In genomic region chr20:38987777-38988176, GRCh38 we compare ENCODE assay signal across 13 cellular contexts. TPM values are rescaled to one million over a fixed set of nuclear protein-coding genes. Genes with fewer than 3 reads are reported as not detected.
DNase-seq lines count a peak whose midpoint lies in the region; ATAC-seq, FAIRE-seq and TF ChIP-seq lines count a peak whose summit lies in the region.
"Had no signal": no experiment of that assay in that cellular context is flagged by ENCODE, and none has a peak within 500 bp of the region (broad histone marks: within the 10 kb centered on the region; RNA-seq: fewer than 3 reads in every experiment).

No MANE protein-coding gene starts in this region.

- DNase-seq in GM13976 (ENCODE audit: low spot score) (peak; percentile 58), GM23248 (no peak), pancreas (no peak)
- no peak for DNase-seq in activated CD8-positive, alpha-beta T cell treated with anti-CD3 and anti-CD28 coated beads for 36 hours
- DNase-seq in activated naive CD4-positive, alpha-beta T cell treated with anti-CD3 and anti-CD28 coated beads for 36 hours = no peak
- DNase-seq: Caco-2, erythroblast, left colon, MG63 had no signal

- H3F3A ChIP-seq in GM23248 (ENCODE audit: insufficient read depth) = peaks cover 16% of the 10 kb centered on the region

- POLR2A ChIA-PET in activated CD8-positive, alpha-beta T cell treated with anti-CD3 and anti-CD28 coated beads for 36 hours (lab: Charles Lee) = interaction anchor here (0.6 to 0.7 kb wide), 2 partner anchors 27 to 64 kb away, joined by 3 to 4 read pairs; no protein-coding TSS in a partner anchor

- in situ Hi-C loops in GM13976 (cut with MboI; ENCODE audit: low sequenced_read_pairs, unreplicated experiment) (no loop called here), GM23248 (cut with MboI) (no loop called here)

- no peaks in the 10 kb centered on the region for H3K9me3 ChIP-seq in GM23248 (ENCODE audit: low read depth)
- no peaks in the 10 kb centered on the region for H3K9me3 ChIP-seq in pancreas
- H3K9me3 ChIP-seq: Caco-2, MG63 had no signal

- H2AFZ ChIP-seq in GM23248 = no peak overlapping the region

- peaks cover 20% of the 10 kb centered on the region for H3K36me3 Mint-ChIP-seq in activated CD8-positive, alpha-beta T cell treated with anti-CD3 and anti-CD28 coated beads for 36 hours (ENCODE audit: low read depth)
- H3K36me3 Mint-ChIP-seq in activated naive CD4-positive, alpha-beta T cell treated with anti-CD3 and anti-CD28 coated beads for 36 hours (ENCODE audit: low read depth) = peaks cover 22% of the 10 kb centered on the region

- no peaks in the 10 kb centered on the region for H3K9me2 ChIP-seq in GM23248 (ENCODE audit: insufficient read depth)

- no peak for TF ChIP-seq CTCF in GM13976 (IDR thresholded peaks at IDR 0.05; ENCODE audit: borderline replicate concordance, control extremely low read depth, extremely low read depth, insufficient read depth, missing control alignments)
- no peak for TF ChIP-seq CTCF in activated CD8-positive, alpha-beta T cell treated with anti-CD3 and anti-CD28 coated beads for 36 hours (IDR thresholded peaks at IDR 0.05)
- TF ChIP-seq CTCF in pancreas (IDR thresholded peaks at IDR 0.05) = no peak

- ATAC-seq in GM19397 (IDR thresholded peaks at IDR 0.05; ENCODE audit: unreplicated experiment) (peak; percentile 79), HG02943 (IDR thresholded peaks at IDR 0.05; ENCODE audit: low read depth, unreplicated experiment) (peak; percentile 77), GM19467 (IDR thresholded peaks at IDR 0.05; ENCODE audit: unreplicated experiment) (no peak), pancreas (no peak)
- ATAC-seq in activated CD8-positive, alpha-beta T cell treated with anti-CD3 and anti-CD28 coated beads for 36 hours = no peak
- ATAC-seq: left colon had no signal

- H3K27me3 ChIP-seq in GM23248 (replicated peaks; ENCODE audit: insufficient read depth) = no peaks in the 10 kb centered on the region
- H3K27me3 ChIP-seq in pancreas = no peaks in the 10 kb centered on the region
- H3K27me3 ChIP-seq: MG63 had no signal

- intact Hi-C loops in activated CD8-positive, alpha-beta T cell treated with anti-CD3 and anti-CD28 coated beads for 36 hours (cut with micrococcal nuclease) = no loop called here
- intact Hi-C loops in activated naive CD4-positive, alpha-beta T cell treated with anti-CD3 and anti-CD28 coated beads for 36 hours (cut with micrococcal nuclease) = no loop called here
- intact Hi-C loops in pancreas (cut with DNase I) = no loop called here

- no peak overlapping the region for H3K9ac ChIP-seq in GM23248

- no peak overlapping the region for H3K4me2 ChIP-seq in GM23248 (ENCODE audit: unreplicated experiment)

- H3K36me3 ChIP-seq in GM23248 (ENCODE audit: low read depth) = 0 out of 2 replicates have a peak, but pooled peaks cover 4% of the 10 kb centered on the region
- H3K36me3 ChIP-seq in pancreas = peaks cover 0 to 12% (median 0%) of the 10 kb centered on the region in 3 donors

- peak overlapping the region; percentile 9 for H3K27ac Mint-ChIP-seq in activated CD8-positive, alpha-beta T cell treated with anti-CD3 and anti-CD28 coated beads for 36 hours
- H3K27ac Mint-ChIP-seq in activated naive CD4-positive, alpha-beta T cell treated with anti-CD3 and anti-CD28 coated beads for 36 hours = no peak overlapping the region

- no peak overlapping the region for H3K4me3 Mint-ChIP-seq in activated CD8-positive, alpha-beta T cell treated with anti-CD3 and anti-CD28 coated beads for 36 hours
- no peak overlapping the region for H3K4me3 Mint-ChIP-seq in activated naive CD4-positive, alpha-beta T cell treated with anti-CD3 and anti-CD28 coated beads for 36 hours

- H3K27ac ChIP-seq in GM23248 (no peak overlapping the region), pancreas (no peak overlapping the region)

- no peaks in the 10 kb centered on the region for H3K79me2 ChIP-seq in GM23248 (ENCODE audit: insufficient read depth)

- no peaks in the 10 kb centered on the region for H4K20me1 ChIP-seq in GM23248 (ENCODE audit: insufficient read depth)

- 97 to 99% methylated on average over 4 of the region's 4 CpGs for WGBS in GM23248 (ENCODE audit: low coverage in 1 of 2, low lambda C conversion rate in 2 of 2, missing lambda C conversion rate in 2 of 2), 2 experiments
- WGBS in pancreas, 2 donors = 85 to 89% methylated on average over 4 of the region's 4 CpGs

- no peak overlapping the region for H3K4me3 ChIP-seq in GM23248
- no peak overlapping the region for H3K4me3 ChIP-seq in pancreas
- H3K4me3 ChIP-seq: MG63 had no signal

- H3K27me3 Mint-ChIP-seq in activated CD8-positive, alpha-beta T cell treated with anti-CD3 and anti-CD28 coated beads for 36 hours = no peaks in the 10 kb centered on the region
- no peaks in the 10 kb centered on the region for H3K27me3 Mint-ChIP-seq in activated naive CD4-positive, alpha-beta T cell treated with anti-CD3 and anti-CD28 coated beads for 36 hours (ENCODE audit: low read depth)

- FAIRE-seq in pancreas (lab: Jason Lieb, UNC) = no peak
- FAIRE-seq: H54 had no signal

- peaks cover 19% of the 10 kb centered on the region for H3K4me1 ChIP-seq in GM23248 (ENCODE audit: insufficient read depth)
- peaks cover 0 to 14% (median 4%) of the 10 kb centered on the region in 3 donors for H3K4me1 ChIP-seq in pancreas

- CTCF ChIA-PET in activated CD8-positive, alpha-beta T cell treated with anti-CD3 and anti-CD28 coated beads for 36 hours (lab: Charles Lee) = interaction anchor here (0.8 kb wide), 2 partner anchors 10 to 21 kb away, joined by 3 read pairs; no protein-coding TSS in a partner anchor
- CTCF ChIA-PET in activated naive CD4-positive, alpha-beta T cell treated with anti-CD3 and anti-CD28 coated beads for 36 hours (lab: Charles Lee) = interaction anchor here (1.3 kb wide), 1 partner anchor 63 kb away, joined by 4 read pairs; no protein-coding TSS in a partner anchor

- H3K4me1 Mint-ChIP-seq in activated CD8-positive, alpha-beta T cell treated with anti-CD3 and anti-CD28 coated beads for 36 hours (ENCODE audit: low read depth) = peaks cover 14% of the 10 kb centered on the region
- H3K4me1 Mint-ChIP-seq in activated naive CD4-positive, alpha-beta T cell treated with anti-CD3 and anti-CD28 coated beads for 36 hours (ENCODE audit: low read depth) = peaks cover 10% of the 10 kb centered on the region

- H3K9me3 Mint-ChIP-seq in activated CD8-positive, alpha-beta T cell treated with anti-CD3 and anti-CD28 coated beads for 36 hours = no peaks in the 10 kb centered on the region
- no peaks in the 10 kb centered on the region for H3K9me3 Mint-ChIP-seq in activated naive CD4-positive, alpha-beta T cell treated with anti-CD3 and anti-CD28 coated beads for 36 hours

RNA-seq across cellular contexts. Expression of gene DHX35, which starts 25.6 kb away (rescaled TPM):
- total RNA-seq in activated CD8-positive, alpha-beta T cell treated with anti-CD3 and anti-CD28 coated beads for 36 hours = 10 to 100 TPM; 12.2 to 12.6 TPM
- 10.7 and 17.1 TPM in 2 replicates for total RNA-seq in GM23248 (2014; rRNA removed; shearing (Covaris generic))
- 3.4 and 4.5 TPM in 2 replicates for polyA plus RNA-seq in GM23248 (2016; fragmentation: Nextera tagmentation; extraction: Ambion mirVana)
- total RNA-seq in activated naive CD4-positive, alpha-beta T cell treated with anti-CD3 and anti-CD28 coated beads for 36 hours = 10 to 100 TPM in 1 of 2 experiments, 1 to 10 TPM in 1; 9.5 to 10.3 TPM
- 1 to 10 TPM; 2.2 to 5.1 (median 3.0) TPM for total RNA-seq in pancreas
- polyA plus RNA-seq in pancreas = 1 to 10 TPM; 3.7 to 6.8 TPM

Comparison
In these comparisons a context has a peak if more than half of its experiments do, and no peak if none do; other contexts are left out.
1. ATAC-seq: peak in GM19397 (single experiment) and HG02943 (single experiment); none in activated CD8-positive, alpha-beta T cell treated with anti-CD3 and anti-CD28 coated beads for 36 hours (single experiment), GM19467 (single experiment) and pancreas (0 of 4).